ENCODE assay signal across 10 cellular contexts in the genomic region with DNA sequence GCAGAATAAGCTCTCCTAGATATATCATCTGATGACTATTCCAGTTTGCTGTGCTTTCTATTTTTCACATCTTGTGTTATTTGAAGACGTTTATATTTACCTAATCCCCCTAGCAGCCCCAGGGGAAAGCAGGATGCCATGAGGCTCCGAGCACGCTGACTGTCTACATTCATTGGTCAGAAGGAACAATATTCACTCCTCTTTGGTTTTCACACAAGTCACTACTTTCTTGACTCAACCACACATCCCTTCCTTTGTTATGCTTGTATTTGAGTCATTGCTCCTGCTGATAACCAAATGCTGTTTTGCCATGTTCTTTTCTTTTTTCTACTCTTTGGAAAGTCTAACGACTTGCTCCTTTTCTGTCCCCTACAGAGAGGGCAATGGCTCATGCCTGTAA.
DNase-seq lines count a peak whose midpoint lies in the region; ATAC-seq and TF ChIP-seq lines count a peak whose summit lies in the region.
"Had no signal": no experiment of that assay in that cellular context is flagged by ENCODE, and none has a peak within 500 bp of the region (broad histone marks: within the 10 kb centered on the region; RNA-seq: fewer than 3 reads in every experiment).

No MANE protein-coding gene starts in this region.

- intact Hi-C loops in stomach (cut with DNase I; ENCODE audit: low total_unique reads), result no loop called here
- intact Hi-C loops in right lobe of liver (cut with DNase I), result no loop called here

- no peaks in the 10 kb centered on the region for H3K27me3 Mint-ChIP-seq in T-helper 17 cell
- no peaks in the 10 kb centered on the region for H3K27me3 Mint-ChIP-seq in effector memory CD8-positive, alpha-beta T cell

- H3K36me3 ChIP-seq in smooth muscle cell (ENCODE audit: low read depth), result no peaks in the 10 kb centered on the region
- H3K36me3 ChIP-seq in stomach, result no peaks in the 10 kb centered on the region
- H3K36me3 ChIP-seq in right lobe of liver, result no peaks in the 10 kb centered on the region

- H3K9me3 ChIP-seq in T-helper 17 cell (ENCODE audit: control insufficient read depth, low read length, poor library complexity, severe bottlenecking) (no peaks in the 10 kb centered on the region), smooth muscle cell (replicated peaks; ENCODE audit: low read depth) (no peaks in the 10 kb centered on the region), stomach (no peaks in the 10 kb centered on the region), right lobe of liver (no peaks in the 10 kb centered on the region)

- DNase-seq in ELR (ENCODE audit: low read depth), result peak; percentile 89
- DNase-seq in T-helper 17 cell, result no peak
- DNase-seq in effector memory CD8-positive, alpha-beta T cell, result no peak
- DNase-seq in smooth muscle cell (lab: John Stamatoyannopoulos, UW; ENCODE audit: unreplicated experiment), result no peak
- no peak for DNase-seq in stomach
- DNase-seq in right lobe of liver, result no peak
- DNase-seq: caudate nucleus, NCI-H526 treated with DMSO at 0.1 percent for 48 hours had no signal

- no peak overlapping the region for H3K9ac ChIP-seq in smooth muscle cell (ENCODE audit: low read depth)

- no peaks in the 10 kb centered on the region for H3K79me2 ChIP-seq in smooth muscle cell (ENCODE audit: low read depth)

- no peak for TF ChIP-seq CTCF in smooth muscle cell (IDR thresholded peaks at IDR 0.05; ENCODE audit: borderline replicate concordance, insufficient read depth, poor library complexity, severe bottlenecking)
- TF ChIP-seq CTCF in stomach (IDR thresholded peaks at IDR 0.05), result no peak
- no peak for TF ChIP-seq CTCF in right lobe of liver (IDR thresholded peaks at IDR 0.05)

- no peaks in the 10 kb centered on the region for H3K9me3 Mint-ChIP-seq in effector memory CD8-positive, alpha-beta T cell

- peaks cover 45% of the 10 kb centered on the region for H3K4me1 Mint-ChIP-seq in T-helper 17 cell
- peaks cover 34 to 41% of the 10 kb centered on the region in 2 donors for H3K4me1 Mint-ChIP-seq in effector memory CD8-positive, alpha-beta T cell (ENCODE audit: low read depth in 2 of 2)

- no peaks in the 10 kb centered on the region for H3K36me3 Mint-ChIP-seq in T-helper 17 cell (ENCODE audit: low read depth)
- no peaks in the 10 kb centered on the region for H3K36me3 Mint-ChIP-seq in effector memory CD8-positive, alpha-beta T cell (ENCODE audit: insufficient read depth)

- peak overlapping the region; percentile 61 for H3K27ac ChIP-seq in smooth muscle cell (ENCODE audit: low read depth)
- H3K27ac ChIP-seq in stomach, result peak overlapping the region in 1 of 5 donors; percentile 61
- no peak overlapping the region for H3K27ac ChIP-seq in right lobe of liver

- no peak overlapping the region for H2AFZ ChIP-seq in smooth muscle cell (ENCODE audit: low read depth)

- peak; percentile 41 for ATAC-seq in T-helper 17 cell
- peak; percentile 78 for ATAC-seq in effector memory CD8-positive, alpha-beta T cell (replicated peaks)
- ATAC-seq in right lobe of liver, result no peak
- no peak for ATAC-seq in GM18520 (IDR thresholded peaks at IDR 0.05; ENCODE audit: unreplicated experiment)

- peak overlapping the region; percentile 73 for H3K4me3 Mint-ChIP-seq in T-helper 17 cell
- H3K4me3 Mint-ChIP-seq in effector memory CD8-positive, alpha-beta T cell, result peak overlapping the region; percentile 59 to 62

- peak overlapping the region; percentile 58 for H3K4me2 ChIP-seq in smooth muscle cell

- H3K4me3 ChIP-seq in smooth muscle cell (no peak overlapping the region), stomach (no peak overlapping the region), right lobe of liver (no peak overlapping the region)
- H3K4me3 ChIP-seq: skin epidermis had no signal

- no peak for TF ChIP-seq POLR2A in stomach (IDR thresholded peaks at IDR 0.05)
- TF ChIP-seq POLR2A in right lobe of liver (IDR thresholded peaks at IDR 0.05), result no peak

- H3K27me3 ChIP-seq in smooth muscle cell (ENCODE audit: low read depth) (no peaks in the 10 kb centered on the region), stomach (no peaks in the 10 kb centered on the region), right lobe of liver (no peaks in the 10 kb centered on the region)

- H4K20me1 ChIP-seq in smooth muscle cell (ENCODE audit: low read depth), result no peaks in the 10 kb centered on the region

- H3K4me1 ChIP-seq in smooth muscle cell (ENCODE audit: low read depth) (peaks cover 11% of the 10 kb centered on the region), stomach (peaks cover 26 to 68% (median 47%) of the 10 kb centered on the region in 4 donors), right lobe of liver (peaks cover 0 to 5% (median 0%) of the 10 kb centered on the region in 4 donors)

- peaks cover 7% of the 10 kb centered on the region for H3F3A ChIP-seq in smooth muscle cell (ENCODE audit: low read depth)

- 4% methylated on average over 4 of the region's 4 CpGs for WGBS in smooth muscle cell (ENCODE audit: low lambda C conversion rate)
- WGBS in stomach, 5 donors, result 53 to 62% (median 59%) methylated on average over 4 of the region's 4 CpGs
- WGBS in right lobe of liver (ENCODE audit: insufficient coverage, low coverage, low lambda C conversion rate, missing lambda C conversion rate), result 69% methylated on average over 4 of the region's 4 CpGs

- peak overlapping the region; percentile 84 for H3K27ac Mint-ChIP-seq in T-helper 17 cell
- peak overlapping the region; percentile 59 to 68 for H3K27ac Mint-ChIP-seq in effector memory CD8-positive, alpha-beta T cell

- no peak for TF ChIP-seq EP300 in stomach (IDR thresholded peaks at IDR 0.05)

Comparison
In these comparisons a context has a peak if more than half of its experiments do, and no peak if none do; other contexts are left out.
1. ATAC-seq: peak in T-helper 17 cell (single experiment) and effector memory CD8-positive, alpha-beta T cell (single experiment); none in right lobe of liver (0 of 4) and GM18520 (single experiment).